24 cellular contexts compared by ENCODE assay signal in genomic region chr20:37262516-37262915, GRCh38. TPM values are rescaled to one million over a fixed set of nuclear protein-coding genes. Genes with fewer than 3 reads are reported as not detected.
DNase-seq lines count a peak whose midpoint lies in the region; TF ChIP-seq lines count a peak whose summit lies in the region.
"Had no signal": no experiment of that assay in that cellular context is flagged by ENCODE, and none has a peak within 500 bp of the region (broad histone marks: within the 10 kb centered on the region; RNA-seq: fewer than 3 reads in every experiment).

No MANE protein-coding gene starts in this region.

- H3K27ac Mint-ChIP-seq in neural progenitor cell, result peak overlapping the region; percentile 54
- H3K27ac Mint-ChIP-seq: CD8-positive, alpha-beta T cell; H9 had no signal

- H3K4me1 Mint-ChIP-seq in neural progenitor cell, result peaks cover 58% of the 10 kb centered on the region

- TF ChIP-seq POLR2A in esophagus squamous epithelium (IDR thresholded peaks at IDR 0.05), result no peak

- H3K4me2 ChIP-seq in neural progenitor cell, result no peak overlapping the region
- H3K4me2 ChIP-seq: BLaER1 treated with 17β-estradiol and CSF1 and Interleukin-3, amounts not matched to agents 10 nM and 100 nM had no signal

- 40 to 52% methylated on average over 6 to 8 of the region's 8 CpGs for WGBS in esophagus squamous epithelium, 2 donors

- intact Hi-C loops in esophagus squamous epithelium (cut with DNase I), result no loop called here

- no peaks in the 10 kb centered on the region for H3K79me2 ChIP-seq in neural progenitor cell (ENCODE audit: low read depth)

- H3F3A ChIP-seq in neural progenitor cell (ENCODE audit: low read depth), result peaks cover 57% of the 10 kb centered on the region

- H3K27me3 ChIP-seq in neural progenitor cell, result no peaks in the 10 kb centered on the region
- H3K27me3 ChIP-seq in esophagus squamous epithelium, result peaks cover 0 to 13% (median 0%) of the 10 kb centered on the region in 4 donors
- H3K27me3 ChIP-seq: BLaER1 treated with 17β-estradiol and CSF1 and Interleukin-3, amounts not matched to agents 10 nM and 100 nM had no signal

- TF ChIP-seq CTCF in neural progenitor cell (IDR thresholded peaks at IDR 0.05) (no peak), esophagus squamous epithelium (IDR thresholded peaks at IDR 0.05) (no peak)

- peak; percentile 22 for DNase-seq in COLO668 (lab: John Stamatoyannopoulos, UW; ENCODE audit: unreplicated experiment)
- peak in 2 of 3 experiments; percentile 77 to 92 for DNase-seq in NCI-H1417 (lab: John Stamatoyannopoulos, UW)
- peak; percentile 47 for DNase-seq in NCI-H345 treated with DMSO at 0.1 percent for 48 hours (lab: John Stamatoyannopoulos, UW; ENCODE audit: unreplicated experiment)
- DNase-seq in neural progenitor cell (ENCODE audit: low spot score), result no peak
- DNase-seq in activated CD4-positive, CD25-positive, alpha-beta regulatory T cell treated with anti-CD3 and anti-CD28 coated beads, Interleukin-2, amount 50 U/mL, for 72 hours, result no peak
- no peak for DNase-seq in NCI-H2196 (lab: John Stamatoyannopoulos, UW; ENCODE audit: unreplicated experiment)
- no peak for DNase-seq in esophagus squamous epithelium (lab: John Stamatoyannopoulos, UW)
- DNase-seq: CD8-positive, alpha-beta T cell; DND-41; GDM1; H9; NCI-H1048; NCI-H1694 treated with DMSO at 0.1 percent for 48 hours; NCI-H2171; NCI-H748 treated with DMSO at 0.1 percent for 48 hours; OCI-M1; SHP77 had no signal

- no peaks in the 10 kb centered on the region for H3K36me3 ChIP-seq in neural progenitor cell
- no peaks in the 10 kb centered on the region for H3K36me3 ChIP-seq in esophagus squamous epithelium
- H3K36me3 ChIP-seq: BLaER1 treated with 17β-estradiol and CSF1 and Interleukin-3, amounts not matched to agents 10 nM and 100 nM had no signal

- no peaks in the 10 kb centered on the region for H4K20me1 ChIP-seq in neural progenitor cell (ENCODE audit: low read depth)
- H4K20me1 ChIP-seq: BLaER1 treated with 17β-estradiol and CSF1 and Interleukin-3, amounts not matched to agents 10 nM and 100 nM had no signal

- no peak overlapping the region for H3K9ac ChIP-seq in neural progenitor cell
- H3K9ac ChIP-seq: BLaER1 treated with 17β-estradiol and CSF1 and Interleukin-3, amounts not matched to agents 10 nM and 100 nM had no signal

- no peak overlapping the region for H3K4me3 Mint-ChIP-seq in neural progenitor cell
- H3K4me3 Mint-ChIP-seq: CD8-positive, alpha-beta T cell; H9 had no signal

- no peak overlapping the region for H2AFZ ChIP-seq in neural progenitor cell (replicated peaks)

- H3K9me3 Mint-ChIP-seq in neural progenitor cell, result no peaks in the 10 kb centered on the region
- H3K9me3 Mint-ChIP-seq: CD8-positive, alpha-beta T cell; H9 had no signal

- H3K27me3 Mint-ChIP-seq in neural progenitor cell (ENCODE audit: insufficient read depth, low read depth), result peaks cover 8% of the 10 kb centered on the region

- H3K9me3 ChIP-seq in neural progenitor cell (ENCODE audit: low read depth), result no peaks in the 10 kb centered on the region
- H3K9me3 ChIP-seq in esophagus squamous epithelium, result no peaks in the 10 kb centered on the region
- H3K9me3 ChIP-seq: BLaER1 treated with 17β-estradiol and CSF1 and Interleukin-3, amounts not matched to agents 10 nM and 100 nM had no signal

- peaks cover 54% of the 10 kb centered on the region for H3K4me1 ChIP-seq in neural progenitor cell
- peaks cover 0 to 9% (median 3%) of the 10 kb centered on the region in 3 donors for H3K4me1 ChIP-seq in esophagus squamous epithelium

- H3K36me3 Mint-ChIP-seq in neural progenitor cell, result no peaks in the 10 kb centered on the region
- H3K36me3 Mint-ChIP-seq: CD8-positive, alpha-beta T cell had no signal

- H3K4me3 ChIP-seq in neural progenitor cell (no peak overlapping the region), esophagus squamous epithelium (no peak overlapping the region)
- H3K4me3 ChIP-seq: BLaER1 treated with 17β-estradiol and CSF1 and Interleukin-3, amounts not matched to agents 10 nM and 100 nM; SK-N-MC had no signal

- H3K27ac ChIP-seq in neural progenitor cell (no peak overlapping the region), esophagus squamous epithelium (no peak overlapping the region)
- H3K27ac ChIP-seq: BLaER1 treated with 17β-estradiol and CSF1 and Interleukin-3, amounts not matched to agents 10 nM and 100 nM; HL-60; SK-N-MC had no signal

RNA-seq across cellular contexts. Expression of gene GHRH, which starts 0.9 kb away (rescaled TPM):
- total RNA-seq in neural progenitor cell (ENCODE audit: low replicate concordance), result 3.2 TPM in 1 of 2 replicates, not detected in the other
- not detected for total RNA-seq in esophagus squamous epithelium
- total RNA-seq: A673; CD8-positive, alpha-beta T cell; H9; HT1080; M059J; NCI-H460 had no signal

RNA-seq across cellular contexts. Expression of gene MANBAL, which starts 26.9 kb away (rescaled TPM):
- 32.7 and 44.8 TPM in 2 replicates for total RNA-seq in neural progenitor cell (ENCODE audit: low replicate concordance)
- total RNA-seq in esophagus squamous epithelium, result 10 to 100 TPM; 19.6 to 30.9 (median 27.3) TPM

Comparison
In these comparisons a context has a peak if more than half of its experiments do, and no peak if none do; other contexts are left out.
1. DNase-seq: peak in COLO668 (single experiment), NCI-H1417 (2 of 3) and NCI-H345 treated with DMSO at 0.1 percent for 48 hours (single experiment); none in neural progenitor cell (single experiment), activated CD4-positive, CD25-positive, alpha-beta regulatory T cell treated with anti-CD3 and anti-CD28 coated beads, Interleukin-2, amount 50 U/mL, for 72 hours (single experiment), NCI-H2196 (single experiment) and esophagus squamous epithelium (single experiment).